In the genomic region with DNA sequence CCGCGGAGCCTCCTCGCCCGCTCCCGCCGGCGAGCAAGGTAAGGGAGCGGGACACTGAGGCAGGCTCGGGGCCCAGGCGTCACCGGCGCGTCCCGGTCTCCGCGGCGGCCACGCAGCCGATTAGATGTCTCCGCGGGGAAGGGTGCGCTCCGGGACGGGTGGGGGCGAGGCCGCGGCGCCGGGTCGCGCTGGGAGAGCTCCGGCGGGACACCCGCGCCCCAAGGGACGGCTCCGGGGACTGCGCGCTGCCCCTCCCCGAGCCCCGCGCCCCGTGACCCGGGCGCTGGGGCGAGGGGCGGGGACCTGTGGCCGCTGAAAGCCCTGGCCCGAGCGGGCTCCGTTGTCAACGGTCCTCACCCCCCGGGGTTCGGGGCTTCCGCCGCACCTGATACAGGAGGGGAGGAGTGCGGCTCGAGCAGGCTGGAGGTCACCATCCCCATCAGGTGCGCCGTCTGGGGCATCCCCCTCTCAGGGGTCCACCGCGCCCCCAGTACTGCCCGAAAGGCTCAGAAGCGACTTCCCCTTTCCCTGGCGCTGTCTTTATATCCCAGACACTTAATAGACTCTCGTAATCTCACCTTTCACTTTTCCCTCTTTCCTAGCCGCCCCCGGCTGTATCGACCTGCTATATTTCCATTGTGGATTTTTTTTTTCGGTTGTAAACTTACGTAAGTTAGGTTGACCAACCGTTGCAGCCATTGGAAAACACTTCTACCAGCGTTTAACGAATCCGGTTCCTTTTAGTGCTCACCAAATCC, we compare ENCODE assay signal across 8 cellular contexts. TPM values are rescaled to one million over a fixed set of nuclear protein-coding genes. Genes with fewer than 3 reads are reported as not detected.
DNase-seq lines count a peak whose midpoint lies in the region; ATAC-seq and TF ChIP-seq lines count a peak whose summit lies in the region.

No MANE protein-coding gene starts in this region.

- H3K36me3 Mint-ChIP-seq in HFFc6 (ENCODE audit: low read depth): peaks cover 22% of the 10 kb centered on the region
- H3K36me3 Mint-ChIP-seq in activated CD8-positive, alpha-beta T cell treated with anti-CD3 and anti-CD28 coated beads, Interleukin-2, amount 10 ng/mL, durations not matched to agents 7 days and 5 days (ENCODE audit: low read depth): peaks cover 31% of the 10 kb centered on the region

- peak overlapping the region; percentile 95 for H3K4me3 Mint-ChIP-seq in HFFc6
- H3K4me3 Mint-ChIP-seq in activated CD8-positive, alpha-beta T cell treated with anti-CD3 and anti-CD28 coated beads, Interleukin-2, amount 10 ng/mL, durations not matched to agents 7 days and 5 days: peak overlapping the region; percentile 87
- H3K4me3 Mint-ChIP-seq in stimulated activated naive CD8-positive, alpha-beta T cell treated with anti-CD3 and anti-CD28 coated beads, Interleukin-15, amount 100 ng/mL, for 72 hours: peak overlapping the region; percentile 86 to 97

- peak overlapping the region; percentile 29 for H3K9ac ChIP-seq in muscle layer of colon (ENCODE audit: low read length)

- H3K9me3 Mint-ChIP-seq in HFFc6: no peaks in the 10 kb centered on the region
- no peaks in the 10 kb centered on the region for H3K9me3 Mint-ChIP-seq in activated CD8-positive, alpha-beta T cell treated with anti-CD3 and anti-CD28 coated beads, Interleukin-2, amount 10 ng/mL, durations not matched to agents 7 days and 5 days (ENCODE audit: insufficient read depth)
- H3K9me3 Mint-ChIP-seq in stimulated activated naive CD8-positive, alpha-beta T cell treated with anti-CD3 and anti-CD28 coated beads, Interleukin-15, amount 100 ng/mL, for 72 hours: no peaks in the 10 kb centered on the region

- in situ Hi-C loops in GM13976 (cut with MboI; ENCODE audit: low sequenced_read_pairs, unreplicated experiment): no loop called here

- peaks cover 10% of the 10 kb centered on the region for H3K4me1 ChIP-seq in muscle layer of colon (ENCODE audit: insufficient read depth, low read length)

- H3K36me3 ChIP-seq in muscle layer of colon (ENCODE audit: insufficient read depth, low read length): peaks cover 10% of the 10 kb centered on the region

- peaks cover 31% of the 10 kb centered on the region for H3K4me1 Mint-ChIP-seq in HFFc6 (ENCODE audit: low read depth)
- H3K4me1 Mint-ChIP-seq in activated CD8-positive, alpha-beta T cell treated with anti-CD3 and anti-CD28 coated beads, Interleukin-2, amount 10 ng/mL, durations not matched to agents 7 days and 5 days (ENCODE audit: low read depth): peaks cover 32% of the 10 kb centered on the region
- H3K4me1 Mint-ChIP-seq in stimulated activated naive CD8-positive, alpha-beta T cell treated with anti-CD3 and anti-CD28 coated beads, Interleukin-15, amount 100 ng/mL, for 72 hours: peaks cover 50% of the 10 kb centered on the region

- H3K27me3 Mint-ChIP-seq in HFFc6 (ENCODE audit: insufficient read depth): peaks cover 10% of the 10 kb centered on the region
- H3K27me3 Mint-ChIP-seq in activated CD8-positive, alpha-beta T cell treated with anti-CD3 and anti-CD28 coated beads, Interleukin-2, amount 10 ng/mL, durations not matched to agents 7 days and 5 days (ENCODE audit: low read depth): peaks cover 4% of the 10 kb centered on the region
- peaks cover 10% of the 10 kb centered on the region for H3K27me3 Mint-ChIP-seq in stimulated activated naive CD8-positive, alpha-beta T cell treated with anti-CD3 and anti-CD28 coated beads, Interleukin-15, amount 100 ng/mL, for 72 hours

- ATAC-seq in activated CD8-positive, alpha-beta T cell treated with anti-CD3 and anti-CD28 coated beads, Interleukin-2, amount 10 ng/mL, durations not matched to agents 7 days and 5 days: peak; percentile 66
- peak; percentile 76 for ATAC-seq in stimulated activated naive CD8-positive, alpha-beta T cell treated with anti-CD3 and anti-CD28 coated beads, Interleukin-15, amount 100 ng/mL, for 72 hours

- H3K4me3 ChIP-seq in NB4 (ENCODE audit: low read depth, low read length) (peak overlapping the region; percentile 75), epithelial cell of esophagus (ENCODE audit: low read length) (peak overlapping the region; percentile 66), muscle layer of colon (ENCODE audit: low read depth in 1 of 2, low read length in 2 of 2) (peak overlapping the region; percentile 63 to 76)

- POLR2A ChIA-PET in activated CD8-positive, alpha-beta T cell treated with anti-CD3 and anti-CD28 coated beads, Interleukin-2, amount 10 ng/mL, durations not matched to agents 7 days and 5 days (lab: Charles Lee): interaction anchor here (1.7 kb wide), 1 partner anchor 67 kb away, joined by 7 read pairs; no protein-coding TSS in a partner anchor

- CTCF ChIA-PET in activated CD8-positive, alpha-beta T cell treated with anti-CD3 and anti-CD28 coated beads, Interleukin-2, amount 10 ng/mL, durations not matched to agents 7 days and 5 days (lab: Charles Lee): no interaction called here

- H3K27me3 ChIP-seq in muscle layer of colon (ENCODE audit: control insufficient read depth in 1 of 2, insufficient read depth in 2 of 2, low read length in 2 of 2): no peaks in the 10 kb centered on the region

- no peak for TF ChIP-seq POLR2A in NB4 (IDR thresholded peaks at IDR 0.05; ENCODE audit: extremely low read depth, insufficient read length)

- peak overlapping the region; percentile 92 for H3K27ac Mint-ChIP-seq in HFFc6
- peak overlapping the region; percentile 80 for H3K27ac Mint-ChIP-seq in activated CD8-positive, alpha-beta T cell treated with anti-CD3 and anti-CD28 coated beads, Interleukin-2, amount 10 ng/mL, durations not matched to agents 7 days and 5 days
- H3K27ac Mint-ChIP-seq in stimulated activated naive CD8-positive, alpha-beta T cell treated with anti-CD3 and anti-CD28 coated beads, Interleukin-15, amount 100 ng/mL, for 72 hours: peak overlapping the region; percentile 44 to 90

- DNase-seq in GM13976 (ENCODE audit: low spot score) (peak; percentile 75), HFFc6 (peak; percentile 56), NB4 (ENCODE audit: low read depth) (peak; percentile 58), epithelial cell of esophagus (ENCODE audit: low read depth) (peak; percentile 56), globus pallidus (ENCODE audit: low spot score) (no peak)
- DNase-seq in activated CD8-positive, alpha-beta T cell treated with anti-CD3 and anti-CD28 coated beads, Interleukin-2, amount 10 ng/mL, durations not matched to agents 7 days and 5 days: peak; percentile 51
- DNase-seq in stimulated activated naive CD8-positive, alpha-beta T cell treated with anti-CD3 and anti-CD28 coated beads, Interleukin-15, amount 100 ng/mL, for 72 hours: peak; percentile 50 to 63

- no peak for TF ChIP-seq CTCF in GM13976 (IDR thresholded peaks at IDR 0.05; ENCODE audit: borderline replicate concordance, control extremely low read depth, extremely low read depth, insufficient read depth, missing control alignments)
- no peak; the same call in 1 of the 2 replicates for TF ChIP-seq CTCF in HFFc6 (IDR thresholded peaks at IDR 0.05)
- no peak for TF ChIP-seq CTCF in NB4 (IDR thresholded peaks at IDR 0.05; ENCODE audit: low read depth, low read length)
- TF ChIP-seq CTCF in epithelial cell of esophagus (IDR thresholded peaks at IDR 0.05; ENCODE audit: insufficient read depth, low read depth, low read length, missing control alignments): no peak

- H3K9me3 ChIP-seq in muscle layer of colon (ENCODE audit: low read length): no peaks in the 10 kb centered on the region

- H3K27ac ChIP-seq in muscle layer of colon (ENCODE audit: low read depth, low read length): peak overlapping the region; percentile 49

RNA-seq across cellular contexts. Expression of gene PPFIA1, which starts 0.6 kb away (rescaled TPM):
- total RNA-seq in HFFc6 (2021; fragmentation: NEBNext Ultra II Directional; extraction: Animal tissue kit (Norgen Biotek cat#: 25700)): 10 to 100 TPM; 29.4 to 40.0 (median 32.7) TPM
- 10 to 100 TPM; 25.3 to 25.7 TPM for total RNA-seq in activated CD8-positive, alpha-beta T cell treated with anti-CD3 and anti-CD28 coated beads, Interleukin-2, amount 10 ng/mL, durations not matched to agents 7 days and 5 days
